Comparison of ENCODE assay signal across 22 cellular contexts in genomic region chr4:84151574-84151973, GRCh38.
DNase-seq lines count a peak whose midpoint lies in the region; ATAC-seq and TF ChIP-seq lines count a peak whose summit lies in the region.
"Had no signal": no experiment of that assay in that cellular context is flagged by ENCODE, and none has a peak within 500 bp of the region (broad histone marks: within the 10 kb centered on the region; RNA-seq: fewer than 3 reads in every experiment).

No MANE protein-coding gene starts in this region.

- intact Hi-C loops in MCF 10A (cut with micrococcal nuclease): loop anchor here (5.0 kb wide), 1 partner anchor 106 kb away; no protein-coding TSS in a partner anchor
- intact Hi-C loops in breast epithelium (cut with DNase I; ENCODE audit: low total_unique reads): no loop called here
- intact Hi-C loops in transverse colon (cut with DNase I; ENCODE audit: low total_unique reads): no loop called here
- intact Hi-C loops in activated CD4-positive, alpha-beta T cell treated with anti-CD3 and anti-CD28 coated beads for 36 hours (cut with DNase I, micrococcal nuclease): no loop called here

- ATAC-seq in activated naive CD4-positive, alpha-beta T cell treated with anti-CD3 and anti-CD28 coated beads, Interleukin-2, amount 50 U/mL, for 72 hours: no peak
- ATAC-seq in activated CD4-positive, alpha-beta T cell treated with anti-CD3 and anti-CD28 coated beads for 36 hours: no peak
- ATAC-seq: CD8-positive, alpha-beta T cell; gastroesophageal sphincter; sciatic nerve had no signal

- no peaks in the 10 kb centered on the region for H3K9me3 Mint-ChIP-seq in MCF 10A (ENCODE audit: unreplicated experiment)
- no peaks in the 10 kb centered on the region for H3K9me3 Mint-ChIP-seq in activated naive CD4-positive, alpha-beta T cell treated with anti-CD3 and anti-CD28 coated beads, Interleukin-2, amount 50 U/mL, for 72 hours
- no peaks in the 10 kb centered on the region for H3K9me3 Mint-ChIP-seq in activated CD4-positive, alpha-beta T cell treated with anti-CD3 and anti-CD28 coated beads for 36 hours (ENCODE audit: low read depth)
- H3K9me3 Mint-ChIP-seq: CD8-positive, alpha-beta T cell; T-helper 1 cell treated with Interleukin-12 subunit alpha and Interleukin-12 subunit beta and Interleukin-4 antibody, amounts not matched to agents 30 μg/mL and 1 μg/mL, for 36 hours had no signal

- no peaks in the 10 kb centered on the region for H3K36me3 ChIP-seq in breast epithelium
- no peaks in the 10 kb centered on the region for H3K36me3 ChIP-seq in transverse colon
- H3K36me3 ChIP-seq: gastroesophageal sphincter, left ventricle myocardium inferior had no signal

- CTCF ChIA-PET in MCF 10A (lab: Yijun Ruan, JAX): interaction anchor here (0.6 to 2.0 kb wide), 12 partner anchors 8 to 506 kb away, joined by 3 to 5 read pairs (median 3); no protein-coding TSS in a partner anchor
- CTCF ChIA-PET in activated CD4-positive, alpha-beta T cell treated with anti-CD3 and anti-CD28 coated beads for 36 hours (lab: Charles Lee): no interaction called here

- BruUV-seq in MCF 10A (replicated peaks; lab: Mats Ljungman, UMichigan): no TSS peak

- TF ChIP-seq CTCF in MCF 10A (IDR thresholded peaks at IDR 0.05; ENCODE audit: unreplicated experiment) (no peak), breast epithelium (IDR thresholded peaks at IDR 0.05) (no peak), transverse colon (IDR thresholded peaks at IDR 0.05) (peak in 3 of 5 experiments; percentile 21 to 24 (median 22))

- H3K27me3 ChIP-seq in breast epithelium (no peaks in the 10 kb centered on the region), transverse colon (no peaks in the 10 kb centered on the region)
- H3K27me3 ChIP-seq: gastroesophageal sphincter had no signal

- no peak overlapping the region for H3K4me3 ChIP-seq in breast epithelium
- H3K4me3 ChIP-seq in transverse colon: no peak overlapping the region
- H3K4me3 ChIP-seq: dorsolateral prefrontal cortex, gastroesophageal sphincter, left ventricle myocardium inferior had no signal

- no peak overlapping the region for H3K27ac Mint-ChIP-seq in MCF 10A (ENCODE audit: low read depth, unreplicated experiment)
- no peak overlapping the region for H3K27ac Mint-ChIP-seq in activated naive CD4-positive, alpha-beta T cell treated with anti-CD3 and anti-CD28 coated beads, Interleukin-2, amount 50 U/mL, for 72 hours
- H3K27ac Mint-ChIP-seq in activated CD4-positive, alpha-beta T cell treated with anti-CD3 and anti-CD28 coated beads for 36 hours: no peak overlapping the region
- H3K27ac Mint-ChIP-seq: CD8-positive, alpha-beta T cell; T-helper 1 cell treated with Interleukin-12 subunit alpha and Interleukin-12 subunit beta and Interleukin-4 antibody, amounts not matched to agents 30 μg/mL and 1 μg/mL, for 36 hours had no signal

- 42 to 52% methylated on average over 2 of the region's 2 CpGs for WGBS in transverse colon (ENCODE audit: low coverage in 1 of 2), 2 donors

- H3K4me1 ChIP-seq in breast epithelium (no peaks in the 10 kb centered on the region), transverse colon (no peaks in the 10 kb centered on the region)
- H3K4me1 ChIP-seq: left ventricle myocardium inferior had no signal

- POLR2A ChIA-PET in MCF 10A (lab: Yijun Ruan, JAX): interaction anchor here (0.6 to 1.3 kb wide), 2 partner anchors 13 to 1569 kb away, joined by 3 to 4 read pairs; no protein-coding TSS in a partner anchor
- POLR2A ChIA-PET in activated CD4-positive, alpha-beta T cell treated with anti-CD3 and anti-CD28 coated beads for 36 hours (lab: Charles Lee): no interaction called here

- no peak overlapping the region for H3K27ac ChIP-seq in breast epithelium
- no peak overlapping the region for H3K27ac ChIP-seq in transverse colon
- H3K27ac ChIP-seq: dorsolateral prefrontal cortex, gastroesophageal sphincter, left ventricle myocardium inferior had no signal

- peaks cover 37% of the 10 kb centered on the region for H3K27me3 Mint-ChIP-seq in MCF 10A (ENCODE audit: insufficient read depth, unreplicated experiment)
- no peaks in the 10 kb centered on the region for H3K27me3 Mint-ChIP-seq in activated CD4-positive, alpha-beta T cell treated with anti-CD3 and anti-CD28 coated beads for 36 hours

- H3K9me3 ChIP-seq in breast epithelium (no peaks in the 10 kb centered on the region), transverse colon (no peaks in the 10 kb centered on the region)
- H3K9me3 ChIP-seq: gastroesophageal sphincter, left ventricle myocardium inferior had no signal

- DNase-seq in MCF 10A (ENCODE audit: unreplicated experiment): peak; percentile 26
- no peak for DNase-seq in breast epithelium (ENCODE audit: low spot score in 2 of 2)
- peak; percentile 9 for DNase-seq in NAMALWA (ENCODE audit: low spot score)
- peak; percentile 23 to 44 for DNase-seq in SHP77 (lab: John Stamatoyannopoulos, UW)
- peak; percentile 9 for DNase-seq in transverse colon
- DNase-seq in activated naive CD4-positive, alpha-beta T cell treated with anti-CD3 and anti-CD28 coated beads, Interleukin-2, amount 50 U/mL, for 72 hours (ENCODE audit: low spot score in 2 of 2): no peak
- no peak for DNase-seq in activated CD4-positive, alpha-beta T cell treated with anti-CD3 and anti-CD28 coated beads for 36 hours
- DNase-seq in COLO829 (ENCODE audit: low spot score): no peak
- DNase-seq: activated CD4-positive, CD25-positive, alpha-beta regulatory T cell; activated CD8-positive, alpha-beta memory T cell treated with anti-CD3 and anti-CD28 coated beads for 24 hours; CD8-positive, alpha-beta T cell; dorsolateral prefrontal cortex; H7; KG1; left ventricle myocardium inferior; NCI-H1930; NCI-H526; occipital lobe; stimulated activated CD4-positive, alpha-beta T cell treated with anti-CD3 and anti-CD28 coated beads, Interleukin-2, amount 100 ng/mL, for 24 hours had no signal

- no peaks in the 10 kb centered on the region for H3K36me3 Mint-ChIP-seq in MCF 10A (ENCODE audit: insufficient read depth, unreplicated experiment)
- H3K36me3 Mint-ChIP-seq in activated naive CD4-positive, alpha-beta T cell treated with anti-CD3 and anti-CD28 coated beads, Interleukin-2, amount 50 U/mL, for 72 hours: no peaks in the 10 kb centered on the region
- no peaks in the 10 kb centered on the region for H3K36me3 Mint-ChIP-seq in activated CD4-positive, alpha-beta T cell treated with anti-CD3 and anti-CD28 coated beads for 36 hours (ENCODE audit: low read depth)
- H3K36me3 Mint-ChIP-seq: CD8-positive, alpha-beta T cell had no signal

- in situ Hi-C loops in transverse colon (cut with MboI; ENCODE audit: low pct_ligation_motif_present in 1 of 4, low pct_unique_long_range_greater_than_20kb in 1 of 4, low sequenced_read_pairs in 3 of 4): loop anchor here in 1 of 4 donors (25.0 kb wide), 1 partner anchor 361 kb away; no protein-coding TSS in a partner anchor

- no peak for TF ChIP-seq EP300 in transverse colon (IDR thresholded peaks at IDR 0.05; ENCODE audit: low read depth)

- H3K4me3 Mint-ChIP-seq in MCF 10A (ENCODE audit: unreplicated experiment): no peak overlapping the region
- no peak overlapping the region for H3K4me3 Mint-ChIP-seq in activated CD4-positive, alpha-beta T cell treated with anti-CD3 and anti-CD28 coated beads for 36 hours
- H3K4me3 Mint-ChIP-seq: CD8-positive, alpha-beta T cell; T-helper 1 cell treated with Interleukin-12 subunit alpha and Interleukin-12 subunit beta and Interleukin-4 antibody, amounts not matched to agents 30 μg/mL and 1 μg/mL, for 36 hours had no signal

- no peaks in the 10 kb centered on the region for H3K4me1 Mint-ChIP-seq in MCF 10A (ENCODE audit: insufficient read depth, unreplicated experiment)
- peaks cover 2% of the 10 kb centered on the region for H3K4me1 Mint-ChIP-seq in activated CD4-positive, alpha-beta T cell treated with anti-CD3 and anti-CD28 coated beads for 36 hours

- no peak for TF ChIP-seq POLR2A in breast epithelium (IDR thresholded peaks at IDR 0.05)
- no peak for TF ChIP-seq POLR2A in transverse colon (IDR thresholded peaks at IDR 0.05)

Comparison
In these comparisons a context has a peak if more than half of its experiments do, and no peak if none do; other contexts are left out.
1. DNase-seq: peak in MCF 10A (single experiment), NAMALWA (single experiment), SHP77 (2 of 2) and transverse colon (single experiment); none in breast epithelium (0 of 2), activated naive CD4-positive, alpha-beta T cell treated with anti-CD3 and anti-CD28 coated beads, Interleukin-2, amount 50 U/mL, for 72 hours (0 of 2), activated CD4-positive, alpha-beta T cell treated with anti-CD3 and anti-CD28 coated beads for 36 hours (single experiment) and COLO829 (single experiment).
2. CTCF ChIP-seq: peak in transverse colon (3 of 5); none in MCF 10A (single experiment) and breast epithelium (0 of 3).